8 cellular contexts compared by ENCODE assay signal in the genomic region with DNA sequence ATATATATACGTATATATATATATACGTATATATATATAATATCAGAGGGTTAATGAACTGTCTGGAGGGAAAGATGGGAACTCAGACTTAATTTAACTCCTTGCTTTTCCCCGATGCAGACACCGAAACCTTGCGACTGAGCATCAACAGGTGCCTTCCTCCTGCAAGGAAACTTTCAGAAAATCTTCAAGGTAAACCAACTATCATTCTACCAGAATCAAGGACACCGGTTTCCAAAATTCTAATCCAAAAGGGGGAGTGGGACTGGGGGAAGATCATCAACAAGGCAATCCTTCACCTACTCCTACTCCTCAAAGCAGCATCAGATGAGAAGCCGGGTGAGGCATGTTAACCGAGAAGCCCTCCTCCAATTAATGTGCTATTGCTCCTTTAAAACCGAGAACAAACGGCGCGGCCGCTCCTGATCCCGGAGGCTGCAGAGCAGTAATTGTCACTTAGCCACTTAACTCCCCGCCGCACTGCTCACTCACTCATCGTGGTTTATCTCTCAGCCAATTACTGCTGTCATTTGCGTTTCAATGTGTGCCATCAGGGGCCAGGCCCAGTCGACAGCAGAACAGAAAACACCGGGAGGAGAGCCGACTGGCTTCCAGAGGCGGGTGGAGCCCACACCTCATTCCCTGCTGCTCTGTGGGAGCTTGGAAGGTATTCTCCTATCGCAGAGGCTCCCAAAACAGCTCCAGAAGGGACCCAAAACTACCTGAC.
DNase-seq lines count a peak whose midpoint lies in the region; ATAC-seq and TF ChIP-seq lines count a peak whose summit lies in the region.

No MANE protein-coding gene starts in this region.

- no peaks in the 10 kb centered on the region for H3K36me3 ChIP-seq in mucosa of stomach (ENCODE audit: control insufficient read depth, insufficient read depth, low read length)

- H3K9me3 Mint-ChIP-seq in endothelial cell (ENCODE audit: unreplicated experiment) = no peaks in the 10 kb centered on the region

- H3K27me3 ChIP-seq in mucosa of stomach (ENCODE audit: control insufficient read depth, insufficient read depth, low read length) = no peaks in the 10 kb centered on the region

- no peak for ATAC-seq in T-helper 17 cell
- no peak for ATAC-seq in GM21447 (IDR thresholded peaks at IDR 0.05; ENCODE audit: unreplicated experiment)

- peak overlapping the region; percentile 94 for H3K27ac Mint-ChIP-seq in endothelial cell (ENCODE audit: unreplicated experiment)
- H3K27ac Mint-ChIP-seq in T-helper 17 cell = no peak overlapping the region

- no peaks in the 10 kb centered on the region for H3K9me3 ChIP-seq in mucosa of stomach (ENCODE audit: control insufficient read depth, low read length)
- no peaks in the 10 kb centered on the region for H3K9me3 ChIP-seq in T-helper 17 cell (ENCODE audit: control insufficient read depth, low read length, poor library complexity, severe bottlenecking)

- H3K4me3 ChIP-seq in mucosa of stomach (ENCODE audit: low read length) = no peak overlapping the region

- DNase-seq in stimulated activated CD4-positive, alpha-beta T cell treated with anti-CD3 and anti-CD28 coated beads, Interleukin-15, amount 100 ng/mL, for 24 hours = peak; percentile 22
- DNase-seq in stimulated activated CD4-positive, alpha-beta T cell treated with anti-CD3 and anti-CD28 coated beads, Interleukin-4, amount 100 ng/mL, for 1 hour = no peak
- peak; percentile 92 for DNase-seq in OCI-M1 (lab: John Stamatoyannopoulos, UW)
- DNase-seq in endothelial cell (ENCODE audit: low spot score) = peak; percentile 36
- no peak for DNase-seq in NK-92 (lab: John Stamatoyannopoulos, UW; ENCODE audit: unreplicated experiment)
- DNase-seq in T-helper 17 cell = no peak

- H3K4me1 Mint-ChIP-seq in endothelial cell (ENCODE audit: unreplicated experiment) = peaks cover 76% of the 10 kb centered on the region
- peaks cover 31% of the 10 kb centered on the region for H3K4me1 Mint-ChIP-seq in T-helper 17 cell

- H3K4me3 Mint-ChIP-seq in endothelial cell (ENCODE audit: unreplicated experiment) = peak overlapping the region; percentile 76
- H3K4me3 Mint-ChIP-seq in T-helper 17 cell = no peak overlapping the region

- peak overlapping the region; percentile 45 for H3K9ac ChIP-seq in mucosa of stomach (ENCODE audit: low read length)

- H3K36me3 Mint-ChIP-seq in endothelial cell (ENCODE audit: low read depth, unreplicated experiment) (peaks cover 10% of the 10 kb centered on the region), T-helper 17 cell (ENCODE audit: low read depth) (peaks cover 2% of the 10 kb centered on the region)

- peaks cover 33% of the 10 kb centered on the region for H3K4me1 ChIP-seq in mucosa of stomach (ENCODE audit: control insufficient read depth, insufficient read depth, low read length)

- H3K27me3 Mint-ChIP-seq in endothelial cell (ENCODE audit: unreplicated experiment) (peaks cover 10% of the 10 kb centered on the region), T-helper 17 cell (peaks cover 5% of the 10 kb centered on the region)

- no peak for TF ChIP-seq CTCF in endothelial cell (IDR thresholded peaks at IDR 0.05; ENCODE audit: unreplicated experiment)

Comparison
In these comparisons a context has a peak if more than half of its experiments do, and no peak if none do; other contexts are left out.
1. DNase-seq: peak in stimulated activated CD4-positive, alpha-beta T cell treated with anti-CD3 and anti-CD28 coated beads, Interleukin-15, amount 100 ng/mL, for 24 hours (single experiment), OCI-M1 (single experiment) and endothelial cell (single experiment); none in stimulated activated CD4-positive, alpha-beta T cell treated with anti-CD3 and anti-CD28 coated beads, Interleukin-4, amount 100 ng/mL, for 1 hour (single experiment), NK-92 (single experiment) and T-helper 17 cell (0 of 3).